In the genomic region with DNA sequence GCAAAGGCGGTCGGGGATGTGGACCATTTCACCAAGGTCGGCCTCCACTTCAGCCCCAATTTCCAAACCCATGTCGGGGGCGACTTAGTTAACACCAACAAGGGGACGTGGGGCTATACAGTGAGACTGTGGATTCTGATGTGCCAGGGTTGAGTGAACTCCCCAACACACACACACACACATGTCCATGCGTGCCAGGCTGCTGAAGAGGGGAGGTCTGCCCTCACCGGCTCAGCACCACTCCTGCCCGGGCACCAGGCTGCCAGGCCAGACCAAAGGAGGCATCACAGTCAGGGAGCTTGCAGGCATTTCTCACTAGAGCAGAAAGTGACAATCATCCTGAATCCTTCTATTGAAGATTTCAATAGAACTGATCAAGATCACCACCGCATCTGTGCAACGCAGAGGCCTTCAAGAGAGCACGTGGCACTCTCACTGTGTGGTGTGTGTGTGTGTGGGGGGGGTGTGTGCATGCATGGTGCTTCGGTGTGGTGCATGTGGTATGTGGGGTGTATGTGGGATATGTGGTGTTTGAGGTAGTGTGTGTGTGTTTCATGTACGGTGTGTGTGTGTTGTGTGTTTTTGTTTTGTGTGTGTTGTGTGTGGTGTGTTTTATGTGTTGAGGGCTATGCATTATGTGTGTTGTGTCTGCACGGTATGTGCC, we compare ENCODE assay signal across 16 cellular contexts.
"Had no signal": no experiment of that assay in that cellular context is flagged by ENCODE, and none has a peak within 500 bp of the region (broad histone marks: within the 10 kb centered on the region; RNA-seq: fewer than 3 reads in every experiment).

No MANE protein-coding gene starts in this region.

- H3K27me3 ChIP-seq: foreskin keratinocyte, hepatocyte, ovary, spleen, stomach, transverse colon had no signal

- H3K36me3 ChIP-seq: ovary, spleen, stomach, thoracic aorta, transverse colon had no signal

- H3K4me1 ChIP-seq: foreskin keratinocyte, spleen, stomach, transverse colon had no signal

- H3K9me3 ChIP-seq: spleen, stomach, thoracic aorta, transverse colon had no signal

- H3K79me2 ChIP-seq: hepatocyte had no signal

- DNase-seq: effector memory CD8-positive, alpha-beta T cell; foreskin keratinocyte; left colon; mesendoderm; naive thymus-derived CD4-positive, alpha-beta T cell; nephron progenitor cell; ovary; spleen; stimulated activated CD4-positive, alpha-beta T cell treated with anti-CD3 and anti-CD28 coated beads, Interleukin-2, amount 100 ng/mL, for 24 hours; stimulated activated naive CD4-positive, alpha-beta T cell; substantia nigra; transverse colon had no signal

- H3K4me3 ChIP-seq: hepatocyte, ovary, spleen, stomach, thoracic aorta, transverse colon had no signal

- H3K27ac ChIP-seq: foreskin keratinocyte, hepatocyte, ovary, spleen, stomach, thoracic aorta, transverse colon had no signal

- H3K4me2 ChIP-seq: hepatocyte had no signal

- ATAC-seq: effector memory CD8-positive, alpha-beta T cell; foreskin keratinocyte; left colon; naive thymus-derived CD4-positive, alpha-beta T cell; sciatic nerve had no signal

- H2AFZ ChIP-seq: hepatocyte had no signal
